In the genomic region with DNA sequence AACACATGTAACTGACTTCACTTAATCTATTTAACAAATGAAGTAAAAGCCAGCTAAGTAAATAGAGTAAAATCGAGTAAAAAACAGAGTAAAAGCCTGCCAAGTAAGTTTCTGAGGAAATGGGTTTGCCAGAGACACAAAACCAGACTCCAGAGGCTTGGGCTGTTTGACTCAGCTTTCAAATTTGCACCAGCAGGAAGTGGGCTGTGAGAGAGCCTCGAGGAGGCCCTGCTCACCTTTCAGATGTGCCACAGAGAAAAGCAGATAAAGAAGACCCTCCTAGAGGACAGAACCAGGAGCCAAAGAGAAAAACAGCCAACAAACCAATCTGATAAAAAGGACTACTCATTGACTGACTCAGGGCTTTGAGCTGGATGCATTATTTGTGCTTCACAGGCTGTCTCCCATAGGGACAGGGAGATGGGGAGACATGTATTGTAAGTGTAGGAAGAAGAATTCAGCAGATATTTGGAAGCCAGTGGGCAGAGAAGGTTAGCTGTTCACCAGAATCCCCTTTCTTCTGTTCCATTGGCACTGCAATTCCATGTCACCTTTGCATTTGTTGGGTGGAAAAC, we compare ENCODE assay signal across 8 cellular contexts.
DNase-seq lines count a peak whose midpoint lies in the region; ATAC-seq and TF ChIP-seq lines count a peak whose summit lies in the region.

No MANE protein-coding gene starts in this region.

- peak; percentile 53 for DNase-seq in AG10803 (ENCODE audit: low read depth)
- peak; percentile 50 for DNase-seq in astrocyte of the hippocampus (ENCODE audit: low read depth, low spot score)
- no peak for DNase-seq in GOT3 (lab: John Stamatoyannopoulos, UW)
- no peak for DNase-seq in germinal center (ENCODE audit: low spot score)
- no peak for DNase-seq in NCI-H2107 treated with DMSO at 0.1 percent for 48 hours (lab: John Stamatoyannopoulos, UW; ENCODE audit: unreplicated experiment)
- DNase-seq in NCI-H1092 treated with DMSO at 0.1 percent for 48 hours (lab: John Stamatoyannopoulos, UW): no peak

- no peak for TF ChIP-seq CTCF in AG10803 (conservative IDR thresholded peaks at IDR 0.05; ENCODE audit: low read length)

- H3K4me3 ChIP-seq in AG10803 (ENCODE audit: low read length): no peak overlapping the region

- ATAC-seq in GM19395 (IDR thresholded peaks at IDR 0.05; ENCODE audit: unreplicated experiment) (peak; percentile 99), HG03342 (IDR thresholded peaks at IDR 0.05; ENCODE audit: unreplicated experiment) (peak; percentile 93)

Comparison
In these comparisons a context has a peak if more than half of its experiments do, and no peak if none do; other contexts are left out.
1. DNase-seq: peak in AG10803 (single experiment) and astrocyte of the hippocampus (single experiment); none in GOT3 (single experiment), germinal center (single experiment), NCI-H2107 treated with DMSO at 0.1 percent for 48 hours (single experiment) and NCI-H1092 treated with DMSO at 0.1 percent for 48 hours (single experiment).